ENCODE assay signal across 16 cellular contexts in genomic region chr16:23874613-23875294, GRCh38. TPM values are rescaled to one million over a fixed set of nuclear protein-coding genes. Genes with fewer than 3 reads are reported as not detected.
A peak's percentile ranks its signal among the peaks of the same experiment; 100 is the strongest.
DNase-seq lines count a peak whose midpoint lies in the region; ATAC-seq, FAIRE-seq and TF ChIP-seq lines count a peak whose summit lies in the region.
"Had no signal": no experiment of that assay in that cellular context is flagged by ENCODE, and none has a peak within 500 bp of the region (broad histone marks: within the 10 kb centered on the region; RNA-seq: fewer than 3 reads in every experiment).

No MANE protein-coding gene starts in this region.

- H3K27me3 Mint-ChIP-seq in activated T-cell treated with anti-CD3 and anti-CD28 coated beads, Interleukin-2, amount 50 U/mL, for 72 hours (ENCODE audit: low read depth), result no peaks in the 10 kb centered on the region

- ATAC-seq in activated T-cell treated with anti-CD3 and anti-CD28 coated beads, Interleukin-2, amount 50 U/mL, for 72 hours (replicated peaks in 1 of 2), result peak in 1 of 2 donors; percentile 23
- ATAC-seq in stimulated activated effector memory CD8-positive, alpha-beta T cell treated with anti-CD3 and anti-CD28 coated beads, Interleukin-12 subunit alpha, Interleukin-12 subunit beta, amount 100 ng/mL, for 72 hours, result peak; percentile 50
- ATAC-seq in GM21515 (IDR thresholded peaks at IDR 0.05; ENCODE audit: unreplicated experiment), result no peak
- ATAC-seq: HepG2, psoas muscle had no signal

- peaks cover 80% of the 10 kb centered on the region for H3K4me1 Mint-ChIP-seq in activated T-cell treated with anti-CD3 and anti-CD28 coated beads, Interleukin-2, amount 50 U/mL, for 72 hours (ENCODE audit: low read depth)
- peaks cover 73% of the 10 kb centered on the region for H3K4me1 Mint-ChIP-seq in stimulated activated effector memory CD8-positive, alpha-beta T cell treated with anti-CD3 and anti-CD28 coated beads, Interleukin-12 subunit alpha, Interleukin-12 subunit beta, amount 100 ng/mL, for 72 hours

- no peaks in the 10 kb centered on the region for H3K9me3 Mint-ChIP-seq in activated T-cell treated with anti-CD3 and anti-CD28 coated beads, Interleukin-2, amount 50 U/mL, for 72 hours
- no peaks in the 10 kb centered on the region for H3K9me3 Mint-ChIP-seq in stimulated activated effector memory CD8-positive, alpha-beta T cell treated with anti-CD3 and anti-CD28 coated beads, Interleukin-12 subunit alpha, Interleukin-12 subunit beta, amount 100 ng/mL, for 72 hours

- H2AFZ ChIP-seq in OCI-LY7 (ENCODE audit: low read length), result peak overlapping the region; percentile 75; the same call in 1 of the 2 replicates

- CTCF ChIA-PET in OCI-LY7 (lab: Charles Lee; ENCODE audit: unreplicated experiment), result interaction anchor here (1.0 kb wide), 1 partner anchor 13 kb away, joined by 3 read pairs; no protein-coding TSS in a partner anchor

- peak overlapping the region; percentile 98 for H3K27ac Mint-ChIP-seq in activated T-cell treated with anti-CD3 and anti-CD28 coated beads, Interleukin-2, amount 50 U/mL, for 72 hours
- H3K27ac Mint-ChIP-seq in stimulated activated effector memory CD8-positive, alpha-beta T cell treated with anti-CD3 and anti-CD28 coated beads, Interleukin-12 subunit alpha, Interleukin-12 subunit beta, amount 100 ng/mL, for 72 hours, result peak overlapping the region; percentile 91

- H3K4me3 ChIP-seq in OCI-LY7 (ENCODE audit: low read depth, low read length, poor library complexity, severe bottlenecking) (no peak overlapping the region), bronchial epithelial cell (ENCODE audit: low read depth, low read length) (no peak overlapping the region)
- H3K4me3 ChIP-seq: psoas muscle had no signal

- no peak for DNase-seq in activated T-cell treated with anti-CD3 and anti-CD28 coated beads, Interleukin-2, amount 50 U/mL, for 72 hours
- DNase-seq in activated T-cell treated with anti-CD3 and anti-CD28 coated beads, Interleukin-2, amount 50 U/mL, for 1 hour, result no peak
- DNase-seq in OCI-LY7 (ENCODE audit: low spot score) (no peak), bronchial epithelial cell (ENCODE audit: low read depth) (peak; percentile 22), NCI-H524 (lab: John Stamatoyannopoulos, UW) (no peak), midbrain (lab: John Stamatoyannopoulos, UW) (no peak)
- no peak for DNase-seq in stimulated activated effector memory CD8-positive, alpha-beta T cell treated with anti-CD3 and anti-CD28 coated beads, Interleukin-12 subunit alpha, Interleukin-12 subunit beta, amount 100 ng/mL, for 72 hours (ENCODE audit: low spot score in 2 of 2)
- DNase-seq: aorta; DMS53; effector memory CD4-positive, alpha-beta T cell; NCI-H1105 treated with DMSO at 0.1 percent for 48 hours; NCI-H446 treated with DMSO at 0.1 percent for 48 hours; psoas muscle had no signal

- BruUV-seq in OCI-LY7 (replicated peaks; lab: Mats Ljungman, UMichigan), result no TSS peak

- peaks cover 0 to 12% of the 10 kb centered on the region in 2 donors for H3K36me3 Mint-ChIP-seq in activated T-cell treated with anti-CD3 and anti-CD28 coated beads, Interleukin-2, amount 50 U/mL, for 72 hours (ENCODE audit: insufficient read depth in 2 of 2)
- peaks cover 39% of the 10 kb centered on the region for H3K36me3 Mint-ChIP-seq in stimulated activated effector memory CD8-positive, alpha-beta T cell treated with anti-CD3 and anti-CD28 coated beads, Interleukin-12 subunit alpha, Interleukin-12 subunit beta, amount 100 ng/mL, for 72 hours

- H3K4me1 ChIP-seq in OCI-LY7 (ENCODE audit: insufficient read depth, low read length, poor library complexity, severe bottlenecking), result peaks cover 44% of the 10 kb centered on the region
- H3K4me1 ChIP-seq: psoas muscle had no signal

- peak overlapping the region; percentile 5 to 72 for H3K4me3 Mint-ChIP-seq in activated T-cell treated with anti-CD3 and anti-CD28 coated beads, Interleukin-2, amount 50 U/mL, for 72 hours
- no peak overlapping the region for H3K4me3 Mint-ChIP-seq in stimulated activated effector memory CD8-positive, alpha-beta T cell treated with anti-CD3 and anti-CD28 coated beads, Interleukin-12 subunit alpha, Interleukin-12 subunit beta, amount 100 ng/mL, for 72 hours

- H3K27ac ChIP-seq in OCI-LY7 (ENCODE audit: low read depth, low read length, poor library complexity, severe bottlenecking), result peak overlapping the region; percentile 10
- H3K27ac ChIP-seq: psoas muscle had no signal

- POLR2A ChIA-PET in OCI-LY7 (lab: Charles Lee), result interaction anchor here (0.6 to 4.9 kb wide), 8 partner anchors 12 to 1097 kb away, joined by 3 to 42 read pairs (median 3); no protein-coding TSS in a partner anchor

- H3K27me3 ChIP-seq in bronchial epithelial cell (ENCODE audit: control insufficient read depth, insufficient read depth, low read length), result no peaks in the 10 kb centered on the region

- no peaks in the 10 kb centered on the region for H3K36me3 ChIP-seq in OCI-LY7 (ENCODE audit: insufficient read depth, low read length)
- no peaks in the 10 kb centered on the region for H3K36me3 ChIP-seq in bronchial epithelial cell (ENCODE audit: control insufficient read depth, insufficient read depth, low read length)

- intact Hi-C loops in OCI-LY7 (cut with micrococcal nuclease; ENCODE audit: unreplicated experiment), result loop anchor here (5.0 kb wide), 2 partner anchors 37 to 72 kb away; partner anchors contain the start of gene PRKCB

- FAIRE-seq in bronchial epithelial cell (lab: Jason Lieb, UNC), result no peak
- FAIRE-seq: HepG2, keratinocyte had no signal

- no peaks in the 10 kb centered on the region for H3K9me3 ChIP-seq in OCI-LY7 (ENCODE audit: low read length)
- H3K9me3 ChIP-seq: psoas muscle had no signal

- TF ChIP-seq CTCF in OCI-LY7 (conservative IDR thresholded peaks at IDR 0.05; ENCODE audit: low read length), result no peak
- TF ChIP-seq CTCF in bronchial epithelial cell (IDR thresholded peaks at IDR 0.05; ENCODE audit: insufficient read depth, low read length, severe bottlenecking), result no peak

- H4K20me1 ChIP-seq in OCI-LY7 (ENCODE audit: insufficient read depth, low read length), result no peaks in the 10 kb centered on the region

- no peaks in the 10 kb centered on the region for H3K9me2 ChIP-seq in OCI-LY7 (ENCODE audit: insufficient read depth, low read length)

- no peaks in the 10 kb centered on the region for H3K79me2 ChIP-seq in OCI-LY7 (ENCODE audit: insufficient read depth, low read depth, low read length)

- H3K4me2 ChIP-seq in OCI-LY7 (ENCODE audit: low read length), result peak overlapping the region; percentile 51

RNA-seq across cellular contexts. Expression of gene PRKCB, which starts 39.0 kb away (rescaled TPM):
- total RNA-seq in activated T-cell treated with anti-CD3 and anti-CD28 coated beads, Interleukin-2, amount 50 U/mL, for 72 hours, result 10 to 100 TPM; 72.1 to 77.0 TPM
- total RNA-seq in OCI-LY7 (2014; rRNA removed; shearing (Covaris generic)), result 21.0 and 24.2 TPM in 2 replicates
- 44.5 and 51.6 TPM in 2 replicates for total RNA-seq in OCI-LY7 (2022)
- not detected in 2 replicates for total RNA-seq in bronchial epithelial cell
- total RNA-seq: HepG2 had no signal

Comparison
In these comparisons a context has a peak if more than half of its experiments do, and no peak if none do; other contexts are left out.
1. RNA of gene PRKCB, which starts 39.0 kb away (total RNA-seq): 72.1 to 77.0 TPM in activated T-cell treated with anti-CD3 and anti-CD28 coated beads, Interleukin-2, amount 50 U/mL, for 72 hours and 21.0 to 51.6 TPM in OCI-LY7; not detected in bronchial epithelial cell; every median in the first group is over 10 times any median in the second.